In the genomic region with DNA sequence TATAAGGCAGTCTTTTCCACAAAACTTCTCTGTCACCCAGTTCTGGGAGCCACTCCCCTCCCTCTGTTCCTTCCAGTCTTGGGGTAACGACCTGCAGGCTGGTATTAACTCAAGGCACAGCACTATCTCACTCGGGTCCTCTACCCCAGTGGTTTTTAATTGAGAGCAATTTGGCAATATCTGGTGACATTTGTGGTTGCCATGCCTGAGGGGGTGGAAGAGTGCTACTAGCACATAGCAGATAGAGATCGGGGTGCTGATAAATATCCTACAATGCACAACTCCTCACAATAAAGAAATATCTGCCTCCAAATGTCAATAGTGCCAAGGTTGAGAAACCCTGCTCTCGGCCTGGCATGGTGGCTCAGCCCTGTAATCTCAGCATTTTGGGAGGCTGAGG, we compare ENCODE assay signal across 18 cellular contexts.
"Had no signal": no experiment of that assay in that cellular context is flagged by ENCODE, and none has a peak within 500 bp of the region (broad histone marks: within the 10 kb centered on the region; RNA-seq: fewer than 3 reads in every experiment).

No MANE protein-coding gene starts in this region.

- H3K9me3 ChIP-seq: mucosa of descending colon, ovary, right atrium auricular region, right lobe of liver, uterus had no signal

- H3K4me2 ChIP-seq: smooth muscle cell had no signal

- H3K27me3 ChIP-seq: ovary, right atrium auricular region, right lobe of liver, tibial nerve, uterus had no signal

- ATAC-seq: mucosa of descending colon; naive thymus-derived CD4-positive, alpha-beta T cell; natural killer cell treated with Interleukin-12 subunit alpha and Interleukin-12 subunit beta and Interleukin-15 and Interleukin-18, amount 100 ng/mL, for 72 hours; right lobe of liver; stimulated activated naive CD8-positive, alpha-beta T cell treated with anti-CD3 and anti-CD28 coated beads, Interleukin-15, amount 100 ng/mL, for 72 hours had no signal

- H3K4me3 ChIP-seq: left ventricle myocardium inferior, lung, mucosa of descending colon, ovary, right atrium auricular region, right lobe of liver, smooth muscle cell, tibial nerve, uterus had no signal

- H3K36me3 ChIP-seq: left ventricle myocardium inferior, ovary, right atrium auricular region, right lobe of liver, tibial nerve, uterus had no signal

- H3K4me1 ChIP-seq: left ventricle myocardium inferior, right atrium auricular region, right lobe of liver, tibial nerve, uterus had no signal

- H3K27ac ChIP-seq: left ventricle myocardium inferior, ovary, right atrium auricular region, right lobe of liver, tibial nerve, uterus had no signal

- DNase-seq: islet precursor cell; left ventricle myocardium inferior; mesendoderm; mucosa of descending colon; naive thymus-derived CD4-positive, alpha-beta T cell; ovary; right lobe of liver; stimulated activated CD4-positive, alpha-beta T cell treated with anti-CD3 and anti-CD28 coated beads, Interleukin-1b, Interleukin-23, amount 100 ng/mL, for 48 hours; stimulated activated CD4-positive, alpha-beta T cell treated with anti-CD3 and anti-CD28 coated beads, Interleukin-2, amount 100 ng/mL, for 48 hours; stimulated activated naive CD4-positive, alpha-beta T cell treated with Interleukin-2 at 50 U/mL for 16 hours; stimulated activated naive CD8-positive, alpha-beta T cell treated with anti-CD3 and anti-CD28 coated beads, Interleukin-15, amount 100 ng/mL, for 72 hours; substantia nigra; uterus had no signal
